In genomic region chr5:161546463-161547301, GRCh38 we compare ENCODE assay signal across 8 cellular contexts. TPM values are rescaled to one million over a fixed set of nuclear protein-coding genes. Genes with fewer than 3 reads are reported as not detected.
DNase-seq lines count a peak whose midpoint lies in the region; ATAC-seq and TF ChIP-seq lines count a peak whose summit lies in the region.

GABRB2 (minus strand) TSS chr5:161546725; CDS start chr5:161546643, 82 bp downstream.

- peaks cover 54% of the 10 kb centered on the region for H3K27me3 Mint-ChIP-seq in activated CD4-positive, alpha-beta T cell treated with anti-CD3 and anti-CD28 coated beads, Interleukin-2, amount 10 ng/mL, durations not matched to agents 7 days and 5 days
- H3K27me3 Mint-ChIP-seq in GM23338 (ENCODE audit: insufficient read depth, low read depth, poor library complexity) (peaks cover 60% of the 10 kb centered on the region), neural progenitor cell (ENCODE audit: insufficient read depth, low read depth) (peaks cover 40% of the 10 kb centered on the region)
- peaks cover 46% of the 10 kb centered on the region for H3K27me3 Mint-ChIP-seq in activated CD8-positive, alpha-beta T cell treated with anti-CD3 and anti-CD28 coated beads, Interleukin-2, amount 10 ng/mL, durations not matched to agents 7 days and 5 days (ENCODE audit: low read depth)

- TF ChIP-seq CTCF in GM23338 (conservative IDR thresholded peaks at IDR 0.05; ENCODE audit: low read depth in 2 of 2), result no peak
- no peak for TF ChIP-seq CTCF in MM.1S (IDR thresholded peaks at IDR 0.05; ENCODE audit: low read length)
- no peak for TF ChIP-seq CTCF in gastroesophageal sphincter (IDR thresholded peaks at IDR 0.05)
- no peak for TF ChIP-seq CTCF in neural progenitor cell (IDR thresholded peaks at IDR 0.05)

- H3K36me3 ChIP-seq in GM23338 (ENCODE audit: insufficient read depth), result no peaks in the 10 kb centered on the region
- H3K36me3 ChIP-seq in MM.1S (replicated peaks; ENCODE audit: insufficient read depth, low read length), result no peaks in the 10 kb centered on the region
- H3K36me3 ChIP-seq in gastroesophageal sphincter, result no peaks in the 10 kb centered on the region
- no peaks in the 10 kb centered on the region for H3K36me3 ChIP-seq in neural progenitor cell
- H3K36me3 ChIP-seq in SJCRH30, result no peaks in the 10 kb centered on the region

- no peak for TF ChIP-seq POLR2A in gastroesophageal sphincter (IDR thresholded peaks at IDR 0.05)

- CTCF ChIA-PET in activated CD4-positive, alpha-beta T cell treated with anti-CD3 and anti-CD28 coated beads, Interleukin-2, amount 10 ng/mL, durations not matched to agents 7 days and 5 days (lab: Charles Lee), result no interaction called here
- CTCF ChIA-PET in activated CD8-positive, alpha-beta T cell treated with anti-CD3 and anti-CD28 coated beads, Interleukin-2, amount 10 ng/mL, durations not matched to agents 7 days and 5 days (lab: Charles Lee), result no interaction called here

- peaks cover 11% of the 10 kb centered on the region for H3K4me1 Mint-ChIP-seq in activated CD4-positive, alpha-beta T cell treated with anti-CD3 and anti-CD28 coated beads, Interleukin-2, amount 10 ng/mL, durations not matched to agents 7 days and 5 days
- H3K4me1 Mint-ChIP-seq in GM23338, result peaks cover 24% of the 10 kb centered on the region
- H3K4me1 Mint-ChIP-seq in activated CD8-positive, alpha-beta T cell treated with anti-CD3 and anti-CD28 coated beads, Interleukin-2, amount 10 ng/mL, durations not matched to agents 7 days and 5 days (ENCODE audit: low read depth), result peaks cover 13% of the 10 kb centered on the region
- H3K4me1 Mint-ChIP-seq in neural progenitor cell, result peaks cover 21% of the 10 kb centered on the region

- no peaks in the 10 kb centered on the region for H3K9me3 Mint-ChIP-seq in activated CD4-positive, alpha-beta T cell treated with anti-CD3 and anti-CD28 coated beads, Interleukin-2, amount 10 ng/mL, durations not matched to agents 7 days and 5 days
- H3K9me3 Mint-ChIP-seq in GM23338 (peaks cover 5% of the 10 kb centered on the region; the same call in 2 of the 3 replicates), neural progenitor cell (peaks cover 3% of the 10 kb centered on the region)
- no peaks in the 10 kb centered on the region for H3K9me3 Mint-ChIP-seq in activated CD8-positive, alpha-beta T cell treated with anti-CD3 and anti-CD28 coated beads, Interleukin-2, amount 10 ng/mL, durations not matched to agents 7 days and 5 days (ENCODE audit: insufficient read depth)

- H3K4me1 ChIP-seq in GM23338 (ENCODE audit: insufficient read depth), result peaks cover 21% of the 10 kb centered on the region
- H3K4me1 ChIP-seq in MM.1S (ENCODE audit: low read length), result peaks cover 4% of the 10 kb centered on the region; the same call in 1 of the 2 replicates
- peaks cover 0 to 37% (median 11%) of the 10 kb centered on the region in 3 donors for H3K4me1 ChIP-seq in gastroesophageal sphincter
- H3K4me1 ChIP-seq in neural progenitor cell, result peaks cover 7% of the 10 kb centered on the region
- H3K4me1 ChIP-seq in SJCRH30, result no peaks in the 10 kb centered on the region

- no peak within 1 kb of the TSS for H3K27ac ChIP-seq in GM23338 (ENCODE audit: low read depth)
- no peak within 1 kb of the TSS for H3K27ac ChIP-seq in MM.1S (ENCODE audit: low read length)
- H3K27ac ChIP-seq in gastroesophageal sphincter, result peak within 1 kb of the TSS in 1 of 4 donors; percentile 8
- H3K27ac ChIP-seq in neural progenitor cell, result no peak within 1 kb of the TSS
- no peak within 1 kb of the TSS for H3K27ac ChIP-seq in SJCRH30

- peak within 1 kb of the TSS; percentile 75 for H3K4me3 ChIP-seq in GM23338
- H3K4me3 ChIP-seq in MM.1S (ENCODE audit: low read length), result peak within 1 kb of the TSS; percentile 70
- peak within 1 kb of the TSS; percentile 45 to 51 for H3K4me3 ChIP-seq in gastroesophageal sphincter
- peak within 1 kb of the TSS; percentile 79 for H3K4me3 ChIP-seq in neural progenitor cell
- no peak within 1 kb of the TSS for H3K4me3 ChIP-seq in SJCRH30

- peaks cover 7% of the 10 kb centered on the region; the same call in 1 of the 2 replicates for H3F3A ChIP-seq in GM23338 (replicated peaks; ENCODE audit: low read depth)
- H3F3A ChIP-seq in MM.1S (ENCODE audit: insufficient read depth, low read length), result 0 out of 2 replicates have a peak, but pooled peaks cover 2% of the 10 kb centered on the region
- peaks cover 13% of the 10 kb centered on the region for H3F3A ChIP-seq in neural progenitor cell (ENCODE audit: low read depth)

- peak within 1 kb of the TSS; percentile 97 for H2AFZ ChIP-seq in GM23338
- H2AFZ ChIP-seq in MM.1S (ENCODE audit: low read length), result peak within 1 kb of the TSS; percentile 93
- peak within 1 kb of the TSS; percentile 78 for H2AFZ ChIP-seq in neural progenitor cell (replicated peaks)

- H4K20me1 ChIP-seq in GM23338 (replicated peaks; ENCODE audit: insufficient read depth) (peaks cover 5% of the 10 kb centered on the region; the same call in 1 of the 2 replicates), MM.1S (ENCODE audit: insufficient read depth, low read length) (no peaks in the 10 kb centered on the region), neural progenitor cell (ENCODE audit: low read depth) (peaks cover 4% of the 10 kb centered on the region)

- no peak; the same call in 2 of the 3 replicates for ATAC-seq in GM23338
- ATAC-seq in activated CD8-positive, alpha-beta T cell treated with anti-CD3 and anti-CD28 coated beads, Interleukin-2, amount 10 ng/mL, durations not matched to agents 7 days and 5 days, result peak; percentile 56
- no peak for ATAC-seq in gastroesophageal sphincter

- POLR2A ChIA-PET in activated CD4-positive, alpha-beta T cell treated with anti-CD3 and anti-CD28 coated beads, Interleukin-2, amount 10 ng/mL, durations not matched to agents 7 days and 5 days (lab: Charles Lee), result no interaction called here
- POLR2A ChIA-PET in activated CD8-positive, alpha-beta T cell treated with anti-CD3 and anti-CD28 coated beads, Interleukin-2, amount 10 ng/mL, durations not matched to agents 7 days and 5 days (lab: Charles Lee), result no interaction called here

- DNase-seq in activated CD4-positive, alpha-beta T cell treated with anti-CD3 and anti-CD28 coated beads, Interleukin-2, amount 10 ng/mL, durations not matched to agents 7 days and 5 days, result peak; percentile 30
- DNase-seq in activated CD4-positive, alpha-beta T cell treated with anti-CD3 and anti-CD28 coated beads for 4 hours, result no peak
- peak; percentile 55 for DNase-seq in GM23338 (ENCODE audit: low spot score)
- DNase-seq in MM.1S, result peak; percentile 83
- peak; percentile 51 for DNase-seq in activated CD8-positive, alpha-beta T cell treated with anti-CD3 and anti-CD28 coated beads, Interleukin-2, amount 10 ng/mL, durations not matched to agents 7 days and 5 days
- peak; percentile 81 for DNase-seq in neural progenitor cell (ENCODE audit: low spot score)
- no peak for DNase-seq in SJCRH30

- peak within 1 kb of the TSS; percentile 31; the same call in 1 of the 2 replicates for H3K9ac ChIP-seq in MM.1S (ENCODE audit: low read length)
- H3K9ac ChIP-seq in neural progenitor cell, result no peak within 1 kb of the TSS

- H3K9me3 ChIP-seq in MM.1S (replicated peaks; ENCODE audit: insufficient read depth, low read length), result no peaks in the 10 kb centered on the region
- peaks cover 0 to 6% (median 0%) of the 10 kb centered on the region in 3 donors for H3K9me3 ChIP-seq in gastroesophageal sphincter
- no peaks in the 10 kb centered on the region for H3K9me3 ChIP-seq in neural progenitor cell (ENCODE audit: low read depth)
- H3K9me3 ChIP-seq in SJCRH30 (replicated peaks), result no peaks in the 10 kb centered on the region

- no peak for TF ChIP-seq EP300 in gastroesophageal sphincter (IDR thresholded peaks at IDR 0.05)

- no peak within 1 kb of the TSS for H3K27ac Mint-ChIP-seq in activated CD4-positive, alpha-beta T cell treated with anti-CD3 and anti-CD28 coated beads, Interleukin-2, amount 10 ng/mL, durations not matched to agents 7 days and 5 days
- H3K27ac Mint-ChIP-seq in GM23338 (no peak within 1 kb of the TSS), neural progenitor cell (no peak within 1 kb of the TSS)
- no peak within 1 kb of the TSS for H3K27ac Mint-ChIP-seq in activated CD8-positive, alpha-beta T cell treated with anti-CD3 and anti-CD28 coated beads, Interleukin-2, amount 10 ng/mL, durations not matched to agents 7 days and 5 days

- whole genome bisulfite sequencing in gastroesophageal sphincter (ENCODE audit: low coverage in 1 of 2), 2 donors, result 0 to 2% methylated on average over 14 to 26 of the region's 32 CpGs

- H3K4me2 ChIP-seq in GM23338, result peak within 1 kb of the TSS; percentile 93
- peak within 1 kb of the TSS; percentile 80 for H3K4me2 ChIP-seq in MM.1S (ENCODE audit: low read depth, low read length)
- peak within 1 kb of the TSS; percentile 100 for H3K4me2 ChIP-seq in neural progenitor cell

- H3K9me2 ChIP-seq in GM23338 (ENCODE audit: insufficient read depth) (0 out of 2 replicates have a peak, but pooled peaks cover 3% of the 10 kb centered on the region), MM.1S (replicated peaks; ENCODE audit: insufficient read depth, low read length) (no peaks in the 10 kb centered on the region)

- H3K27me3 ChIP-seq in GM23338 (ENCODE audit: insufficient read depth), result peaks cover 83% of the 10 kb centered on the region
- no peaks in the 10 kb centered on the region for H3K27me3 ChIP-seq in MM.1S (replicated peaks; ENCODE audit: insufficient read depth, low read length)
- H3K27me3 ChIP-seq in gastroesophageal sphincter, result peaks cover 84% of the 10 kb centered on the region
- H3K27me3 ChIP-seq in neural progenitor cell, result peaks cover 94% of the 10 kb centered on the region
- no peaks in the 10 kb centered on the region; the same call in 1 of the 2 replicates for H3K27me3 ChIP-seq in SJCRH30

- H3K79me2 ChIP-seq in GM23338 (replicated peaks; ENCODE audit: insufficient read depth), result no peaks in the 10 kb centered on the region
- H3K79me2 ChIP-seq in MM.1S (ENCODE audit: low read length), result no peaks in the 10 kb centered on the region
- no peaks in the 10 kb centered on the region for H3K79me2 ChIP-seq in neural progenitor cell (ENCODE audit: low read depth)

- peak within 1 kb of the TSS; percentile 70 for H3K4me3 Mint-ChIP-seq in activated CD4-positive, alpha-beta T cell treated with anti-CD3 and anti-CD28 coated beads, Interleukin-2, amount 10 ng/mL, durations not matched to agents 7 days and 5 days
- H3K4me3 Mint-ChIP-seq in GM23338 (peak within 1 kb of the TSS; percentile 82), neural progenitor cell (peak within 1 kb of the TSS; percentile 93)
- peak within 1 kb of the TSS; percentile 73 for H3K4me3 Mint-ChIP-seq in activated CD8-positive, alpha-beta T cell treated with anti-CD3 and anti-CD28 coated beads, Interleukin-2, amount 10 ng/mL, durations not matched to agents 7 days and 5 days

- no peaks in the 10 kb centered on the region for H3K36me3 Mint-ChIP-seq in activated CD4-positive, alpha-beta T cell treated with anti-CD3 and anti-CD28 coated beads, Interleukin-2, amount 10 ng/mL, durations not matched to agents 7 days and 5 days (ENCODE audit: low read depth)
- H3K36me3 Mint-ChIP-seq in GM23338 (ENCODE audit: low read depth) (no peaks in the 10 kb centered on the region), neural progenitor cell (no peaks in the 10 kb centered on the region)
- no peaks in the 10 kb centered on the region for H3K36me3 Mint-ChIP-seq in activated CD8-positive, alpha-beta T cell treated with anti-CD3 and anti-CD28 coated beads, Interleukin-2, amount 10 ng/mL, durations not matched to agents 7 days and 5 days (ENCODE audit: low read depth)

RNA-seq across cellular contexts. Expression of gene GABRB2, which starts in this region (rescaled TPM):
- total RNA-seq in activated CD4-positive, alpha-beta T cell treated with anti-CD3 and anti-CD28 coated beads, Interleukin-2, amount 10 ng/mL, durations not matched to agents 7 days and 5 days, result not detected
- 0.04 and 0.94 TPM in 2 replicates for total RNA-seq in GM23338 (2014; rRNA removed; shearing (Covaris generic))
- polyA plus RNA-seq in GM23338 (2016; fragmentation: Nextera tagmentation; extraction: Ambion mirVana), result 0.10 and 0.11 TPM in 2 replicates
- total RNA-seq in activated CD8-positive, alpha-beta T cell treated with anti-CD3 and anti-CD28 coated beads, Interleukin-2, amount 10 ng/mL, durations not matched to agents 7 days and 5 days, result not detected
- total RNA-seq in gastroesophageal sphincter (10 to 100 TPM in 1 of 4 donors, 1 to 10 TPM in 3; 1.0 to 17.3 (median 1.1) TPM), neural progenitor cell (ENCODE audit: low replicate concordance) (0.53 and 0.58 TPM in 2 replicates)
- total RNA-seq in SJCRH30 (2014; rRNA removed; shearing (Covaris generic)), result not detected in 2 replicates

Comparison
In these comparisons a context has a peak if more than half of its experiments do, and no peak if none do; other contexts are left out.
1. Peak in DNase-seq in activated CD4-positive, alpha-beta T cell treated with anti-CD3 and anti-CD28 coated beads, Interleukin-2, amount 10 ng/mL, durations not matched to agents 7 days and 5 days; RNA of the gene not detected or under 1 TPM.
2. Peak in DNase-seq, H3K4me3 ChIP-seq and H3K4me2 ChIP-seq in GM23338; RNA of the gene not detected or under 1 TPM.
3. Peak in DNase-seq and ATAC-seq in activated CD8-positive, alpha-beta T cell treated with anti-CD3 and anti-CD28 coated beads, Interleukin-2, amount 10 ng/mL, durations not matched to agents 7 days and 5 days; RNA of the gene not detected or under 1 TPM.
4. Peak in DNase-seq, H3K4me3 ChIP-seq and H3K4me2 ChIP-seq in neural progenitor cell; RNA of the gene not detected or under 1 TPM.